Comparison of ENCODE assay signal across 1 cellular context in the genomic region with DNA sequence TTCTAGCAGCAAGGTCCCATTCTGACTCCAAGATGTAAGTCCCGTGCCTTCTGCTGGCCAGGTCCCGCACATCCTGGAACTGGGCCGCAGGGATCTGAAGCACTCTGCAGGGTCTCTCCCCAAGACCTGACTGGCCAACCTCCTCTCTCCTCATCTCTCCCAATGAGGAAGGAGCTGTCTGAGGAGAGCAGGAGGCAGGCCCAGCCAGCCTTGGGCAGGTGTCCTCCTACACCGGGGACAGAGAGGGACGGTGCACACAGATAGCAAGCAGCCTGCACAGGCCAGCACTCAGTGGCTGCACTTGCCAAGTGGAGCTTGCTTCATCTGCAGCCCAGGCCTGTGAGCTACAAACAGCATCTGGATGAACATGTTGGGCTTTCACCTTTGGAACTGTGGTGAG.
TF ChIP-seq lines count a peak whose summit lies in the region.

No MANE protein-coding gene starts in this region.

TF ChIP-seq in HepG2, 621 proteins besides CTCF, POLR2A, EP300 and RAD21 (continued from another document):
- TF ChIP-seq ZNF512 (CRISPR knock-in tag; IDR thresholded peaks at IDR 0.05) (no peak), MEIS1 (CRISPR knock-in tag; IDR thresholded peaks at IDR 0.05; ENCODE audit: borderline replicate concordance) (no peak)
TF ChIP-seq in HepG2: peak in this region for 1.
